Comparison of ENCODE assay signal across 2 cellular contexts in genomic region chr1:146034976-146035469, GRCh38.
TF ChIP-seq lines count a peak whose summit lies in the region.

No MANE protein-coding gene starts in this region.

TF ChIP-seq in SK-N-SH, 30 proteins besides CTCF, POLR2A, EP300 and RAD21 (continued from another document):
- TF ChIP-seq USF1 (IDR thresholded peaks at IDR 0.05; ENCODE audit: borderline replicate concordance, low read depth), result no peak
TF ChIP-seq in SK-N-SH: peak in this region for 1.

TF ChIP-seq in SK-N-SH treated with all-trans-retinoic acid at 6 μM for 48 hours, 23 proteins besides CTCF, POLR2A, EP300 and RAD21 (continued from another document):
- TF ChIP-seq TSHZ2 (CRISPR knock-in tag; IDR thresholded peaks at IDR 0.05), result no peak
